ENCODE assay signal across 1 cellular context in genomic region chr4:83639849-83640493, GRCh38.
TF ChIP-seq lines count a peak whose summit lies in the region.

No MANE protein-coding gene starts in this region.

TF ChIP-seq in K562, 482 proteins besides CTCF, POLR2A, EP300 and RAD21 (continued from another document and continues in another):
- no peak for TF ChIP-seq E2F8 (IDR thresholded peaks at IDR 0.05; ENCODE audit: low read depth, partially characterized antibody)
- TF ChIP-seq ZNF766 (CRISPR knock-in tag; conservative IDR thresholded peaks at IDR 0.05): no peak
- TF ChIP-seq GABPB2 (CRISPR knock-in tag; conservative IDR thresholded peaks at IDR 0.05): no peak
- no peak for TF ChIP-seq ZNF408 (CRISPR knock-in tag; IDR thresholded peaks at IDR 0.05; ENCODE audit: low read depth)
- TF ChIP-seq ETV5 (CRISPR knock-in tag; IDR thresholded peaks at IDR 0.05; ENCODE audit: low read depth): no peak
- no peak for TF ChIP-seq E2F3 (CRISPR knock-in tag; IDR thresholded peaks at IDR 0.05)
- TF ChIP-seq KAT8 (IDR thresholded peaks at IDR 0.05; ENCODE audit: low read depth): no peak
- TF ChIP-seq BCL6 (CRISPR knock-in tag; IDR thresholded peaks at IDR 0.05): no peak
- 0 out of 2 replicates have a peak, but pooled peaks have one; percentile 12 for TF ChIP-seq KLF16 (IDR thresholded peaks at IDR 0.05)
- TF ChIP-seq TRIM28 (IDR thresholded peaks at IDR 0.05): 0 out of 2 replicates have a peak, but pooled peaks have one; percentile 13
- TF ChIP-seq ADNP (tag; IDR thresholded peaks at IDR 0.05): no peak
- TF ChIP-seq TSC22D4 (tag; IDR thresholded peaks at IDR 0.05): no peak
- TF ChIP-seq ILK (tag; IDR thresholded peaks at IDR 0.05; ENCODE audit: borderline replicate concordance, low read depth): no peak
- no peak for TF ChIP-seq MTF1 (CRISPR knock-in tag; IDR thresholded peaks at IDR 0.05; ENCODE audit: borderline replicate concordance)
- TF ChIP-seq RB1 (IDR thresholded peaks at IDR 0.05; ENCODE audit: low read depth): 0 out of 2 replicates have a peak, but pooled peaks have one; percentile 14
- no peak for TF ChIP-seq NR2C1 (IDR thresholded peaks at IDR 0.05)
- TF ChIP-seq NR2C1 (tag; IDR thresholded peaks at IDR 0.05): no peak
- TF ChIP-seq CREB1 (IDR thresholded peaks at IDR 0.05): no peak
- no peak for TF ChIP-seq CREB1 (CRISPR knock-in tag; IDR thresholded peaks at IDR 0.05)
- no peak for TF ChIP-seq MTA1 (IDR thresholded peaks at IDR 0.05; ENCODE audit: borderline replicate concordance)
- TF ChIP-seq HNRNPUL1 (IDR thresholded peaks at IDR 0.05; ENCODE audit: low read length): no peak
- peak; percentile 94 for TF ChIP-seq SMC3 (conservative IDR thresholded peaks at IDR 0.05; ENCODE audit: insufficient read depth, low read depth, low read length)
- 0 out of 2 replicates have a peak, but pooled peaks have one; percentile 41 for TF ChIP-seq MAFG (tag; conservative IDR thresholded peaks at IDR 0.05)
- TF ChIP-seq MGA (IDR thresholded peaks at IDR 0.05): no peak
- no peak for TF ChIP-seq BDP1 (IDR thresholded peaks at IDR 0.05; ENCODE audit: insufficient read depth, insufficient read length)
- TF ChIP-seq CEBPB (tag; IDR thresholded peaks at IDR 0.05): peak; percentile 85
- peak in 1 of 2 experiments; percentile 49; a peak in 1 of 4 replicates for TF ChIP-seq RCOR1 (IDR thresholded peaks at IDR 0.05; ENCODE audit: borderline replicate concordance in 1 of 2, low read depth in 2 of 2, low read length in 2 of 2)
- TF ChIP-seq GABPB1 (CRISPR knock-in tag; IDR thresholded peaks at IDR 0.05): no peak
- peak; percentile 35; the same call in 1 of the 2 replicates for TF ChIP-seq MAFF (IDR thresholded peaks at IDR 0.05; ENCODE audit: low read length)
- TF ChIP-seq MYNN (IDR thresholded peaks at IDR 0.05): no peak
- TF ChIP-seq MYNN (CRISPR knock-in tag; IDR thresholded peaks at IDR 0.05): no peak
- no peak for TF ChIP-seq TAF9B (IDR thresholded peaks at IDR 0.05; ENCODE audit: partially characterized antibody)
- TF ChIP-seq PURB (CRISPR knock-in tag; IDR thresholded peaks at IDR 0.05; ENCODE audit: low read depth): no peak
- no peak for TF ChIP-seq YBX1 (IDR thresholded peaks at IDR 0.05)
- no peak for TF ChIP-seq SMARCA5 (IDR thresholded peaks at IDR 0.05)
- no peak for TF ChIP-seq MLX (CRISPR knock-in tag; conservative IDR thresholded peaks at IDR 0.05)
- TF ChIP-seq FOXK2 (conservative IDR thresholded peaks at IDR 0.05 in 1 of 2, IDR thresholded peaks at IDR 0.05 in 1 of 2; ENCODE audit: low read depth in 2 of 2): no peak
- no peak for TF ChIP-seq CBFA2T2 (conservative IDR thresholded peaks at IDR 0.05)
- TF ChIP-seq EWSR1 (IDR thresholded peaks at IDR 0.05; ENCODE audit: borderline replicate concordance, low read depth, partially characterized antibody): no peak
- peak; percentile 84 for TF ChIP-seq CC2D1A (IDR thresholded peaks at IDR 0.05)
- TF ChIP-seq ZNF217 (CRISPR knock-in tag; IDR thresholded peaks at IDR 0.05): no peak
- 0 out of 4 replicates have a peak, but pooled peaks of 1 of the 2 experiments have one; percentile 23 for TF ChIP-seq MNT (conservative IDR thresholded peaks at IDR 0.05)
- TF ChIP-seq ATF1 (CRISPR knock-in tag; IDR thresholded peaks at IDR 0.05): no peak
- peak; percentile 31; the same call in 1 of the 2 replicates for TF ChIP-seq ATF1 (tag; IDR thresholded peaks at IDR 0.05)
- no peak for TF ChIP-seq ZBTB26 (CRISPR knock-in tag; IDR thresholded peaks at IDR 0.05)
- no peak for TF ChIP-seq ZNF143 (CRISPR knock-in tag; IDR thresholded peaks at IDR 0.05)
- no peak for TF ChIP-seq JUN (IDR thresholded peaks at IDR 0.05; ENCODE audit: borderline replicate concordance, low read depth, low read length)
- TF ChIP-seq JUN (CRISPR knock-in tag; IDR thresholded peaks at IDR 0.05; ENCODE audit: borderline replicate concordance): no peak
- 0 out of 2 replicates have a peak, but pooled peaks have one; percentile 9 for TF ChIP-seq MAFK (IDR thresholded peaks at IDR 0.05; ENCODE audit: low read length)
- no peak for TF ChIP-seq PTBP1 (IDR thresholded peaks at IDR 0.05; ENCODE audit: low read depth, low read length)
- TF ChIP-seq CEBPG (CRISPR knock-in tag; IDR thresholded peaks at IDR 0.05): no peak
- TF ChIP-seq CEBPG (tag; conservative IDR thresholded peaks at IDR 0.05 in 1 of 2, IDR thresholded peaks at IDR 0.05 in 1 of 2): 0 out of 4 replicates have a peak, but pooled peaks of 1 of the 2 experiments have one; percentile 26
- TF ChIP-seq MEIS2 (IDR thresholded peaks at IDR 0.05; ENCODE audit: partially characterized antibody): no peak
- TF ChIP-seq ZFP30 (CRISPR knock-in tag; IDR thresholded peaks at IDR 0.05; ENCODE audit: borderline replicate concordance): no peak
